2 cellular contexts compared by ENCODE assay signal in genomic region chr5:43309122-43309521, GRCh38.
TF ChIP-seq lines count a peak whose summit lies in the region.

No MANE protein-coding gene starts in this region.

TF ChIP-seq in GM23338, 12 proteins besides CTCF, POLR2A, EP300 and RAD21:
- no peak for TF ChIP-seq REST (IDR thresholded peaks at IDR 0.05; ENCODE audit: unreplicated experiment)

TF ChIP-seq in H1, 55 proteins besides CTCF, POLR2A, EP300 and RAD21:
- no peak for TF ChIP-seq GTF2F1 (IDR thresholded peaks at IDR 0.05; ENCODE audit: borderline replicate concordance, low read depth, low read length)
- TF ChIP-seq TEAD4 (IDR thresholded peaks at IDR 0.05; ENCODE audit: low read depth, low read length), result peak; percentile 53; the same call in 1 of the 2 replicates
